12 cellular contexts compared by ENCODE assay signal in the genomic region with DNA sequence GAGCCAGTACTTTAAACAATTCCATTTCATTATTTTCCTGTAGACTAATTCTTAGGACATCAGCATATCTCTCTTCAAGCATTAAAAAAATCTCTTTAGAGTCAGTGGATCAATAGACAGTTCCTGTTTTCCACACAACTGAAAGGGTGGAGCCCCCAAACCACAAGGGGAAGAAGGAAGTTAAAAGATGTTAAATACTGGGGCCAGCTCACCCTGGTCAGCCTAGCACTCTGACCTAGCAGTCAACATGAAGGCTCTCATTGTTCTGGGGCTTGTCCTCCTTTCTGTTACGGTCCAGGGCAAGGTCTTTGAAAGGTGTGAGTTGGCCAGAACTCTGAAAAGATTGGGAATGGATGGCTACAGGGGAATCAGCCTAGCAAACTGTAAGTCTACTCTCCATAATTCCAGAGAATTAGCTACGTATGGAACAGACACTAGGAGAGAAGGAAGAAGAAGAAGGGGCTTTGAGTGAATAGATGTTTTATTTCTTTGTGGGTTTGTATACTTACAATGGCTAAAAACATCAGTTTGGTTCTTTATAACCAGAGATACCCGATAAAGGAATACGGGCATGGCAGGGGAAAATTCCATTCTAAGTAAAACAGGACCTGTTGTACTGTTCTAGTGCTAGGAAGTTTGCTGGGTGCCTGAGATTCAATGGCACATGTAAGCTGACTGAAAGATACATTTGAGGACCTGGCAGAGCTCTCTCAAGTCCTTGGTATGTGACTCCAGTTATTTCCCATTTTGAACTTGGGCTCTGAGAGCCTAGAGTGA. TPM values are rescaled to one million over a fixed set of nuclear protein-coding genes. Genes with fewer than 3 reads are reported as not detected.
DNase-seq lines count a peak whose midpoint lies in the region; ATAC-seq, FAIRE-seq and TF ChIP-seq lines count a peak whose summit lies in the region.
"Had no signal": no experiment of that assay in that cellular context is flagged by ENCODE, and none has a peak within 500 bp of the region (broad histone marks: within the 10 kb centered on the region; RNA-seq: fewer than 3 reads in every experiment).

A gene (plus strand): TSS at position 220 of the 777 bp plus-strand sequence. CDS start 28 bp downstream, at position 248.

- TSS peak; percentile 71 for BruUV-seq in K562 (replicated peaks; lab: Mats Ljungman, UMichigan)

- H3K9me2 ChIP-seq in Loucy (replicated peaks; ENCODE audit: low read depth, low read length): no peaks in the 10 kb centered on the region

- peaks cover 4% of the 10 kb centered on the region for H3K4me1 Mint-ChIP-seq in type B pancreatic cell (ENCODE audit: unreplicated experiment)
- H3K4me1 Mint-ChIP-seq in activated CD8-positive, alpha-beta memory T cell treated with anti-CD3 and anti-CD28 coated beads, Interleukin-2, amount 10 ng/mL, durations not matched to agents 7 days and 5 days: peaks cover 4% of the 10 kb centered on the region
- peaks cover 5% of the 10 kb centered on the region for H3K4me1 Mint-ChIP-seq in activated CD8-positive, alpha-beta T cell treated with anti-CD3 and anti-CD28 coated beads, Interleukin-2, amount 10 ng/mL, durations not matched to agents 7 days and 5 days (ENCODE audit: low read depth)

- H3K9me1 ChIP-seq in K562 (ENCODE audit: control insufficient read depth, insufficient read depth, low read length): no peaks in the 10 kb centered on the region

- intact Hi-C loops in K562 (cut with micrococcal nuclease): loop anchor here (2.0 kb wide), 1 partner anchor 58 kb away; no protein-coding TSS in a partner anchor

- H3K79me2 ChIP-seq in Loucy (ENCODE audit: insufficient read depth, low read length) (no peaks in the 10 kb centered on the region), K562 (ENCODE audit: control insufficient read depth, insufficient read depth, low read length) (no peaks in the 10 kb centered on the region)

- H3K4me3 ChIP-seq in Loucy (ENCODE audit: low read length, poor library complexity, severe bottlenecking) (peak within 1 kb of the TSS; percentile 25), K562 (peak within 1 kb of the TSS; percentile 20)
- H3K4me3 ChIP-seq: PC-9 had no signal

- no peaks in the 10 kb centered on the region for H3K27me3 ChIP-seq in Loucy (ENCODE audit: insufficient read depth, low read length, poor library complexity, severe bottlenecking)
- no peaks in the 10 kb centered on the region for H3K27me3 ChIP-seq in K562 (ENCODE audit: control insufficient read depth in 2 of 2, insufficient read depth in 2 of 2, low read length in 2 of 2)

- H3K36me3 ChIP-seq in Loucy (ENCODE audit: insufficient read depth, low read length) (no peaks in the 10 kb centered on the region), K562 (ENCODE audit: control insufficient read depth, insufficient read depth, low read length) (no peaks in the 10 kb centered on the region)

- peak within 1 kb of the TSS; percentile 40 for H3K4me2 ChIP-seq in Loucy (ENCODE audit: low read depth, low read length, poor library complexity, severe bottlenecking)
- peak within 1 kb of the TSS; percentile 47 for H3K4me2 ChIP-seq in K562 (ENCODE audit: insufficient read depth, low read length)
- H3K4me2 ChIP-seq: PC-9 had no signal

- no peaks in the 10 kb centered on the region for H3K36me3 Mint-ChIP-seq in type B pancreatic cell
- no peaks in the 10 kb centered on the region for H3K36me3 Mint-ChIP-seq in activated CD8-positive, alpha-beta memory T cell treated with anti-CD3 and anti-CD28 coated beads, Interleukin-2, amount 10 ng/mL, durations not matched to agents 7 days and 5 days
- H3K36me3 Mint-ChIP-seq in activated CD8-positive, alpha-beta T cell treated with anti-CD3 and anti-CD28 coated beads, Interleukin-2, amount 10 ng/mL, durations not matched to agents 7 days and 5 days (ENCODE audit: low read depth): no peaks in the 10 kb centered on the region

- peak in 2 of 4 experiments; percentile 46 to 63 for DNase-seq in K562 (ENCODE audit: extremely low read depth in 1 of 4, low spot score in 3 of 4)
- peak; percentile 9 for DNase-seq in midbrain (lab: John Stamatoyannopoulos, UW)
- DNase-seq in type B pancreatic cell (ENCODE audit: extremely low spot score, unreplicated experiment): no peak
- no peak for DNase-seq in activated CD8-positive, alpha-beta memory T cell treated with anti-CD3 and anti-CD28 coated beads, Interleukin-2, amount 10 ng/mL, durations not matched to agents 7 days and 5 days
- no peak for DNase-seq in activated CD8-positive, alpha-beta T cell treated with anti-CD3 and anti-CD28 coated beads, Interleukin-2, amount 10 ng/mL, durations not matched to agents 7 days and 5 days
- DNase-seq: mesendoderm; PC-9; stimulated activated CD4-positive, alpha-beta T cell treated with anti-CD3 and anti-CD28 coated beads, Interleukin-2, amount 100 ng/mL, for 48 hours had no signal

- 0 out of 2 replicates have a peak, but pooled peaks have one; percentile 7 for TF ChIP-seq EP300 in K562 (IDR thresholded peaks at IDR 0.05; ENCODE audit: low read length)

- TF ChIP-seq CTCF in Loucy (conservative IDR thresholded peaks at IDR 0.05; ENCODE audit: low read length) (no peak), K562 (IDR thresholded peaks at IDR 0.05 in 2 of 3, conservative IDR thresholded peaks at IDR 0.05 in 1 of 3; ENCODE audit: insufficient read depth in 2 of 3, low read depth in 1 of 3, low read length in 3 of 3) (no peak), type B pancreatic cell (conservative IDR thresholded peaks at IDR 0.05) (no peak)

- in situ Hi-C loops in K562 (cut with MboI): no loop called here

- no peaks in the 10 kb centered on the region for H3K9me3 Mint-ChIP-seq in type B pancreatic cell
- H3K9me3 Mint-ChIP-seq in activated CD8-positive, alpha-beta memory T cell treated with anti-CD3 and anti-CD28 coated beads, Interleukin-2, amount 10 ng/mL, durations not matched to agents 7 days and 5 days (ENCODE audit: low read depth): no peaks in the 10 kb centered on the region
- no peaks in the 10 kb centered on the region for H3K9me3 Mint-ChIP-seq in activated CD8-positive, alpha-beta T cell treated with anti-CD3 and anti-CD28 coated beads, Interleukin-2, amount 10 ng/mL, durations not matched to agents 7 days and 5 days (ENCODE audit: insufficient read depth)

- TF ChIP-seq RAD21 in K562 (CRISPR knock-in tag; conservative IDR thresholded peaks at IDR 0.05 in 1 of 2, IDR thresholded peaks at IDR 0.05 in 1 of 2): no peak

- no peaks in the 10 kb centered on the region for H3K9me3 ChIP-seq in Loucy (ENCODE audit: insufficient read depth, low read depth, low read length)
- H3K9me3 ChIP-seq in K562 (replicated peaks; ENCODE audit: control insufficient read depth, insufficient read depth, low read depth, low read length): no peaks in the 10 kb centered on the region

- H3K4me1 ChIP-seq in Loucy (ENCODE audit: insufficient read depth, low read length, poor library complexity, severe bottlenecking) (peaks cover 7% of the 10 kb centered on the region), K562 (replicated peaks in 1 of 2; ENCODE audit: control insufficient read depth in 2 of 2, insufficient read depth in 2 of 2, low read length in 2 of 2) (peaks cover 4 to 10% of the 10 kb centered on the region in 2 experiments; a peak in 4 of 5 replicates)

- no peaks in the 10 kb centered on the region for H3K27me3 Mint-ChIP-seq in type B pancreatic cell
- H3K27me3 Mint-ChIP-seq in activated CD8-positive, alpha-beta memory T cell treated with anti-CD3 and anti-CD28 coated beads, Interleukin-2, amount 10 ng/mL, durations not matched to agents 7 days and 5 days: peaks cover 13% of the 10 kb centered on the region
- peaks cover 8% of the 10 kb centered on the region for H3K27me3 Mint-ChIP-seq in activated CD8-positive, alpha-beta T cell treated with anti-CD3 and anti-CD28 coated beads, Interleukin-2, amount 10 ng/mL, durations not matched to agents 7 days and 5 days (ENCODE audit: low read depth)

- peak; percentile 90 for ATAC-seq in K562
- no peak for ATAC-seq in HG02678 (IDR thresholded peaks at IDR 0.05; ENCODE audit: unreplicated experiment)
- ATAC-seq in activated CD8-positive, alpha-beta memory T cell treated with anti-CD3 and anti-CD28 coated beads, Interleukin-2, amount 10 ng/mL, durations not matched to agents 7 days and 5 days: no peak
- no peak for ATAC-seq in activated CD8-positive, alpha-beta T cell treated with anti-CD3 and anti-CD28 coated beads, Interleukin-2, amount 10 ng/mL, durations not matched to agents 7 days and 5 days
- ATAC-seq in GM19463 (IDR thresholded peaks at IDR 0.05; ENCODE audit: unreplicated experiment): no peak

- 0 out of 2 replicates have a peak, but pooled peaks have one; percentile 30 for TF ChIP-seq POLR2A in K562 (conservative IDR thresholded peaks at IDR 0.05)

- CTCF ChIA-PET in K562 (lab: Yijun Ruan, JAX; ENCODE audit: low intra/inter-chr PET ratio): no interaction called here
- CTCF ChIA-PET in activated CD8-positive, alpha-beta memory T cell treated with anti-CD3 and anti-CD28 coated beads, Interleukin-2, amount 10 ng/mL, durations not matched to agents 7 days and 5 days (lab: Charles Lee): interaction anchor here (0.9 to 3.2 kb wide), 4 partner anchors 8 to 291 kb away, joined by 3 to 9 read pairs (median 4); no protein-coding TSS in a partner anchor
- CTCF ChIA-PET in activated CD8-positive, alpha-beta T cell treated with anti-CD3 and anti-CD28 coated beads, Interleukin-2, amount 10 ng/mL, durations not matched to agents 7 days and 5 days (lab: Charles Lee): interaction anchor here (1.7 to 1.9 kb wide), 2 partner anchors 9 to 57 kb away, joined by 6 to 12 read pairs; no protein-coding TSS in a partner anchor

- H3K4me3 Mint-ChIP-seq in type B pancreatic cell: peak within 1 kb of the TSS; percentile 75
- no peak within 1 kb of the TSS for H3K4me3 Mint-ChIP-seq in activated CD8-positive, alpha-beta memory T cell treated with anti-CD3 and anti-CD28 coated beads, Interleukin-2, amount 10 ng/mL, durations not matched to agents 7 days and 5 days
- no peak within 1 kb of the TSS for H3K4me3 Mint-ChIP-seq in activated CD8-positive, alpha-beta T cell treated with anti-CD3 and anti-CD28 coated beads, Interleukin-2, amount 10 ng/mL, durations not matched to agents 7 days and 5 days

- H4K20me1 ChIP-seq in Loucy (ENCODE audit: insufficient read depth, low read length, poor library complexity, severe bottlenecking) (no peaks in the 10 kb centered on the region), K562 (replicated peaks; ENCODE audit: control insufficient read depth, insufficient read depth, low read length) (no peaks in the 10 kb centered on the region)

- POLR2A ChIA-PET in K562 (lab: Yijun Ruan, JAX): interaction anchor here (1.0 to 2.1 kb wide), 4 partner anchors 9 to 19 kb away, joined by 3 to 11 read pairs (median 5); no protein-coding TSS in a partner anchor
- POLR2A ChIA-PET in activated CD8-positive, alpha-beta T cell treated with anti-CD3 and anti-CD28 coated beads, Interleukin-2, amount 10 ng/mL, durations not matched to agents 7 days and 5 days (lab: Charles Lee): interaction anchor here (0.6 kb wide), 1 partner anchor 17 kb away, joined by 3 read pairs; no protein-coding TSS in a partner anchor

- no peak within 1 kb of the TSS for H3K9ac ChIP-seq in Loucy (ENCODE audit: low read depth, low read length, poor library complexity, severe bottlenecking)
- peak within 1 kb of the TSS; percentile 43 to 74; a peak in 3 of 4 replicates for H3K9ac ChIP-seq in K562 (ENCODE audit: insufficient read depth in 1 of 2, low read depth in 2 of 2, low read length in 2 of 2)

- peak within 1 kb of the TSS; percentile 88 for H3K27ac Mint-ChIP-seq in type B pancreatic cell
- H3K27ac Mint-ChIP-seq in activated CD8-positive, alpha-beta memory T cell treated with anti-CD3 and anti-CD28 coated beads, Interleukin-2, amount 10 ng/mL, durations not matched to agents 7 days and 5 days: no peak within 1 kb of the TSS
- H3K27ac Mint-ChIP-seq in activated CD8-positive, alpha-beta T cell treated with anti-CD3 and anti-CD28 coated beads, Interleukin-2, amount 10 ng/mL, durations not matched to agents 7 days and 5 days: no peak within 1 kb of the TSS

- 38% methylated on average over 4 of the region's 4 CpGs for WGBS in K562 (ENCODE audit: insufficient coverage, low coverage, missing lambda C conversion rate)

- no peaks in the 10 kb centered on the region for H3F3A ChIP-seq in Loucy (ENCODE audit: low read depth)

- peak within 1 kb of the TSS; percentile 80 for H2AFZ ChIP-seq in Loucy (ENCODE audit: low read length)
- H2AFZ ChIP-seq in K562 (ENCODE audit: low read depth, low read length): peak within 1 kb of the TSS; percentile 93
- H2AFZ ChIP-seq: PC-9 had no signal

- peak; percentile 77 for FAIRE-seq in K562 (lab: Jason Lieb, UNC)

- H3K27ac ChIP-seq in K562 (ENCODE audit: extremely low read depth, low read depth, low read length): peak within 1 kb of the TSS; percentile 63
- H3K27ac ChIP-seq: PC-9 had no signal

RNA-seq across cellular contexts. Expression of the gene that starts here (rescaled TPM):
- 6.4 and 13.8 TPM in 2 replicates for total RNA-seq in K562 (2011; cell fraction: chromatin; rRNA removed; ENCODE audit: low replicate concordance)
- total RNA-seq in K562 (2011; cell fraction: nucleolus; rRNA removed): 11.3 and 12.5 TPM in 2 replicates
- total RNA-seq in K562 (2011; cell fraction: nucleoplasm; rRNA removed): 15.8 and 17.8 TPM in 2 replicates
- total RNA-seq in K562 (2014; rRNA removed) (30.1 and 38.1 TPM in 2 replicates), K562 (2014; rRNA removed; fragmentation: Illumina TruSeq; extraction: Trizol) (64.1 and 64.8 TPM in 2 replicates), K562 (2015; rRNA removed; fragmentation: Illumina TruSeq; extraction: Trizol) (96.3 and 99.0 TPM in 2 replicates), K562 (2021) (31.9 and 32.0 TPM in 2 replicates), type B pancreatic cell (ENCODE audit: low replicate concordance) (113 and 174 TPM in 2 replicates)
- polyA plus RNA-seq in K562 (2011; rRNA removed) (35.6 and 41.2 TPM in 2 replicates), K562 (2014; fragmentation: Illumina TruSeq; extraction: Trizol) (42.1 and 46.5 TPM in 2 replicates), K562 (2014; fragmentation: Nextera tagmentation; extraction: Ambion mirVana) (10 to 100 TPM; 44.0 to 47.0 TPM), K562 (2014; rRNA removed) (27.2 and 37.0 TPM in 2 replicates)
- polyA plus RNA-seq in K562 (2011; cell fraction: cytosol; rRNA removed): 25.8 and 34.2 TPM in 2 replicates
- 4.1 and 6.9 TPM in 2 replicates for polyA plus RNA-seq in K562 (2011; cell fraction: nucleus; rRNA removed)
- polyA plus RNA-seq in K562 (2012): 63.9 and 76.2 TPM in 2 replicates
- 85.6 and 103 TPM in 2 replicates for polyA minus RNA-seq in K562 (2011; rRNA and poly(A)+ RNA removed)
- polyA minus RNA-seq in K562 (2011; cell fraction: cytosol; rRNA and poly(A)+ RNA removed): 23.7 and 37.9 TPM in 2 replicates
- 2.4 and 5.3 TPM in 2 replicates for polyA minus RNA-seq in K562 (2011; cell fraction: nucleus; rRNA and poly(A)+ RNA removed)
- under 1 TPM in 1 of 2 experiments, not detected in 1; 0.21 TPM for total RNA-seq in activated CD8-positive, alpha-beta memory T cell treated with anti-CD3 and anti-CD28 coated beads, Interleukin-2, amount 10 ng/mL, durations not matched to agents 7 days and 5 days
- total RNA-seq in activated CD8-positive, alpha-beta T cell treated with anti-CD3 and anti-CD28 coated beads, Interleukin-2, amount 10 ng/mL, durations not matched to agents 7 days and 5 days: not detected
- total RNA-seq: PC-9 had no signal
- polyA plus RNA-seq: fibroblast of lung had no signal

Comparison
In these comparisons a context has a peak if more than half of its experiments do, and no peak if none do; other contexts are left out.
1. RNA of the gene that starts here (total RNA-seq): 113 to 174 TPM in type B pancreatic cell and 6.4 to 99.0 TPM in K562; 0.21 TPM in activated CD8-positive, alpha-beta memory T cell treated with anti-CD3 and anti-CD28 coated beads, Interleukin-2, amount 10 ng/mL, durations not matched to agents 7 days and 5 days and not detected in activated CD8-positive, alpha-beta T cell treated with anti-CD3 and anti-CD28 coated beads, Interleukin-2, amount 10 ng/mL, durations not matched to agents 7 days and 5 days; every median in the first group is over 4 times any median in the second.